ENCODE assay signal across 22 cellular contexts in genomic region chr2:11657195-11657594, GRCh38. TPM values are rescaled to one million over a fixed set of nuclear protein-coding genes. Genes with fewer than 3 reads are reported as not detected.
"Had no signal": no experiment of that assay in that cellular context is flagged by ENCODE, and none has a peak within 500 bp of the region (broad histone marks: within the 10 kb centered on the region; RNA-seq: fewer than 3 reads in every experiment).

No MANE protein-coding gene starts in this region.

- H3K4me2 ChIP-seq: neural progenitor cell had no signal

- H3K27ac Mint-ChIP-seq: memory B cell; mesothelial cell of epicardium; natural killer cell treated with Interleukin-12 subunit alpha and Interleukin-12 subunit beta and Interleukin-15 and Interleukin-18, amount 100 ng/mL, for 72 hours; neural progenitor cell; progenitor cell of endocrine pancreas; stimulated activated effector memory CD8-positive, alpha-beta T cell treated with anti-CD3 and anti-CD28 coated beads, Interleukin-12 subunit alpha, Interleukin-12 subunit beta, amount 100 ng/mL, for 72 hours had no signal

- H3K9me3 ChIP-seq: esophagus muscularis mucosa, gastrocnemius medialis, left ventricle myocardium inferior, lower lobe of right lung, pancreas, tibial artery, upper lobe of right lung had no signal

- DNase-seq: effector memory CD4-positive, alpha-beta T cell; gastrocnemius medialis; heart right ventricle; left ventricle myocardium inferior; lower lobe of right lung; occipital lobe; pancreas; stimulated activated CD4-positive, alpha-beta T cell treated with anti-CD3 and anti-CD28 coated beads, Interleukin-4, amount 100 ng/mL, for 1 hour; stimulated activated naive CD8-positive, alpha-beta T cell treated with anti-CD3 and anti-CD28 coated beads, Interleukin-15, Interleukin-2, amounts not matched to agents 100 U/mL and 50 U/mL, for 24 hours; tibial artery; upper lobe of right lung had no signal

- H3K27ac ChIP-seq: epithelial cell of prostate, esophagus muscularis mucosa, heart right ventricle, left ventricle myocardium inferior, lower lobe of right lung, neural progenitor cell, pancreas, tibial artery, upper lobe of right lung had no signal

- H3K4me3 ChIP-seq: esophagus muscularis mucosa, gastrocnemius medialis, heart right ventricle, left ventricle myocardium inferior, lower lobe of right lung, neural progenitor cell, pancreas, tibial artery, upper lobe of right lung had no signal

- FAIRE-seq: endometrium, islet of Langerhans, pancreas had no signal

- H3K9ac ChIP-seq: neural progenitor cell had no signal

- H3K4me3 Mint-ChIP-seq: memory B cell; mesothelial cell of epicardium; natural killer cell treated with Interleukin-12 subunit alpha and Interleukin-12 subunit beta and Interleukin-15 and Interleukin-18, amount 100 ng/mL, for 72 hours; neural progenitor cell; stimulated activated effector memory CD8-positive, alpha-beta T cell treated with anti-CD3 and anti-CD28 coated beads, Interleukin-12 subunit alpha, Interleukin-12 subunit beta, amount 100 ng/mL, for 72 hours had no signal

- ATAC-seq: gastrocnemius medialis; natural killer cell treated with Interleukin-12 subunit alpha and Interleukin-12 subunit beta and Interleukin-15 and Interleukin-18, amount 100 ng/mL, for 72 hours; pancreas; stimulated activated effector memory CD8-positive, alpha-beta T cell treated with anti-CD3 and anti-CD28 coated beads, Interleukin-12 subunit alpha, Interleukin-12 subunit beta, amount 100 ng/mL, for 72 hours; stimulated activated naive CD8-positive, alpha-beta T cell treated with anti-CD3 and anti-CD28 coated beads, Interleukin-15, Interleukin-2, amounts not matched to agents 100 U/mL and 50 U/mL, for 24 hours had no signal

- H2AFZ ChIP-seq: neural progenitor cell had no signal

- H3K4me1 Mint-ChIP-seq: memory B cell; neural progenitor cell; stimulated activated effector memory CD8-positive, alpha-beta T cell treated with anti-CD3 and anti-CD28 coated beads, Interleukin-12 subunit alpha, Interleukin-12 subunit beta, amount 100 ng/mL, for 72 hours had no signal

- H3K4me1 ChIP-seq: esophagus muscularis mucosa, left ventricle myocardium inferior, lower lobe of right lung, neural progenitor cell, pancreas, upper lobe of right lung had no signal

- H3K27me3 ChIP-seq: gastrocnemius medialis, neural progenitor cell, pancreas had no signal

- H3K9me3 Mint-ChIP-seq: natural killer cell treated with Interleukin-12 subunit alpha and Interleukin-12 subunit beta and Interleukin-15 and Interleukin-18, amount 100 ng/mL, for 72 hours had no signal

- H3K36me3 ChIP-seq: esophagus muscularis mucosa, gastrocnemius medialis, heart right ventricle, left ventricle myocardium inferior, lower lobe of right lung, neural progenitor cell, pancreas, tibial artery, upper lobe of right lung had no signal

- H3K36me3 Mint-ChIP-seq: memory B cell; neural progenitor cell; stimulated activated effector memory CD8-positive, alpha-beta T cell treated with anti-CD3 and anti-CD28 coated beads, Interleukin-12 subunit alpha, Interleukin-12 subunit beta, amount 100 ng/mL, for 72 hours had no signal

RNA-seq across cellular contexts. Expression of gene NTSR2, which starts 12.8 kb away (rescaled TPM):
- total RNA-seq: esophagus muscularis mucosa; fibroblast of villous mesenchyme; left ventricle myocardium inferior; lower lobe of right lung; mesothelial cell of epicardium; natural killer cell treated with Interleukin-12 subunit alpha and Interleukin-12 subunit beta and Interleukin-15 and Interleukin-18, amount 100 ng/mL, for 72 hours; pancreas; progenitor cell of endocrine pancreas; upper lobe of right lung had no signal
- polyA plus RNA-seq: pancreas had no signal
